In the genomic region with DNA sequence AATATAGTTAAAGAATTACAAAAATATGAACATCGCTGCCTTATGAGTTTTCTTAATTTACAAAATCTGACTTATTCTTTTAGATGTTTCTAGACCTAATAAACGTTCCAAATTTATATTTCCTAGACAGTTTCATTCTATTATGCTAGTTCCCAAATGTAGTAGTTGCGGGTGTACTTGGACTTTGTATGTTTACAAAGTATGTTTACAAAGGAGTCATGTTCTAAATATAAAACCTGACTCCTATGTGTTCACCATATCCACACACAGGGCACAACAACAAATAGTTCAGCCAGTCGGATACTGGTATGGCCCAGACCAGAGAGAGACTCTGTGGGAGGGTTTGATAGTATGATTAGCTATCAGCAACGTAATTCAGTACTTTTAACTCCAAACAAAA, we compare ENCODE assay signal across 12 cellular contexts.
"Had no signal": no experiment of that assay in that cellular context is flagged by ENCODE, and none has a peak within 500 bp of the region (broad histone marks: within the 10 kb centered on the region; RNA-seq: fewer than 3 reads in every experiment).

No MANE protein-coding gene starts in this region.

- DNase-seq: activated CD4-positive, alpha-beta T cell treated with anti-CD3 and anti-CD28 coated beads for 48 hours; activated CD4-positive, CD25-positive, alpha-beta regulatory T cell; activated CD8-positive, alpha-beta T cell treated with anti-CD3 and anti-CD28 coated beads for 36 hours; activated naive CD4-positive, alpha-beta T cell treated with anti-CD3 and anti-CD28 coated beads for 36 hours; activated T-cell treated with anti-CD3 and anti-CD28 coated beads, Interleukin-2, amount 50 U/mL, for 1 hour; left cardiac atrium; midbrain; occipital lobe; stimulated activated naive CD8-positive, alpha-beta T cell treated with anti-CD3 and anti-CD28 coated beads, Interleukin-15, amount 100 ng/mL, for 72 hours; T-helper 1 cell; T-helper 9 cell had no signal

- H3K4me3 ChIP-seq: lung had no signal

- ATAC-seq: activated CD8-positive, alpha-beta T cell treated with anti-CD3 and anti-CD28 coated beads for 36 hours; left cardiac atrium; stimulated activated naive CD8-positive, alpha-beta T cell treated with anti-CD3 and anti-CD28 coated beads, Interleukin-15, amount 100 ng/mL, for 72 hours had no signal
